ENCODE assay signal across 17 cellular contexts in the genomic region with DNA sequence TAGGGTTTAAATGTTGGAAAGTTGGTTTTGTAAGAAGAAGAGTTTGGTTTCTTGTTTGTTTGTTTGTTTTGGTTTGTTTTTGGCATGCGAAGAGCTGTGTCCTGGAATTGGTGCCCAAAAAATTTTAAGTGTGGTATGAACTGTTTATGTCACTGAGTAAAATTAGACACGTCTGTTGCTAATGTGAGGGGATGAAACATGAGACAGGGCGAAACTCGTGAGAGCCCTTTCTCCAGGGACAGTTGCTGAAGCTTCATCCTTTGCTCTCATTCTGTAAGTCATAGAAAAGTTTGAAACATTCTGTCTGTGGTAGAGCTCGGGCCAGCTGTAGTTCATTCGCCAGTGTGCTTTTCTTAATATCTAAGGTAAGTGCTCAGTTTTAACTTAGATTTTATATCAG. TPM values are rescaled to one million over a fixed set of nuclear protein-coding genes. Genes with fewer than 3 reads are reported as not detected.
"Had no signal": no experiment of that assay in that cellular context is flagged by ENCODE, and none has a peak within 500 bp of the region (broad histone marks: within the 10 kb centered on the region; RNA-seq: fewer than 3 reads in every experiment).

A gene with protein sequence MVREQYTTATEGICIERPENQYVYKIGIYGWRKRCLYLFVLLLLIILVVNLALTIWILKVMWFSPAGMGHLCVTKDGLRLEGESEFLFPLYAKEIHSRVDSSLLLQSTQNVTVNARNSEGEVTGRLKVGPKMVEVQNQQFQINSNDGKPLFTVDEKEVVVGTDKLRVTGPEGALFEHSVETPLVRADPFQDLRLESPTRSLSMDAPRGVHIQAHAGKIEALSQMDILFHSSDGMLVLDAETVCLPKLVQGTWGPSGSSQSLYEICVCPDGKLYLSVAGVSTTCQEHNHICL (plus strand): TSS at position 269 of the 400 bp plus-strand sequence. CDS start 22,716 bp downstream, outside the sequence.

- H3K4me3 Mint-ChIP-seq: activated CD4-positive, alpha-beta T cell treated with anti-CD3 and anti-CD28 coated beads, Interleukin-2, amount 10 ng/mL, durations not matched to agents 7 days and 5 days; activated naive CD4-positive, alpha-beta T cell treated with anti-CD3 and anti-CD28 coated beads for 36 hours; nephron progenitor cell; stimulated activated naive B cell treated with anti-CD40 and anti-IgM and Interleukin-4, amounts not matched to agents 10 μg/mL and 1 μg/mL and 100 μg/mL, for 72 hours had no signal

- H3K4me1 Mint-ChIP-seq: activated CD4-positive, alpha-beta T cell treated with anti-CD3 and anti-CD28 coated beads, Interleukin-2, amount 10 ng/mL, durations not matched to agents 7 days and 5 days; stimulated activated naive B cell treated with anti-CD40 and anti-IgM and Interleukin-4, amounts not matched to agents 10 μg/mL and 1 μg/mL and 100 μg/mL, for 72 hours had no signal

- H3K9me3 Mint-ChIP-seq: activated CD4-positive, alpha-beta T cell treated with anti-CD3 and anti-CD28 coated beads, Interleukin-2, amount 10 ng/mL, durations not matched to agents 7 days and 5 days; nephron progenitor cell had no signal

- H3K27me3 Mint-ChIP-seq: stimulated activated naive B cell treated with anti-CD40 and anti-IgM and Interleukin-4, amounts not matched to agents 10 μg/mL and 1 μg/mL and 100 μg/mL, for 72 hours had no signal

- ATAC-seq: stimulated activated naive B cell treated with anti-CD40 and anti-IgM and Interleukin-4, amounts not matched to agents 10 μg/mL and 1 μg/mL and 100 μg/mL, for 72 hours had no signal

- H3K27ac ChIP-seq: cardiac muscle cell, coronary artery, ovary, spleen, transverse colon had no signal

- H3K4me3 ChIP-seq: cardiac muscle cell, coronary artery, ovary, spleen, transverse colon had no signal

- DNase-seq: activated CD4-positive, alpha-beta T cell treated with anti-CD3 and anti-CD28 coated beads, Interleukin-2, amount 10 ng/mL, durations not matched to agents 7 days and 5 days; activated CD4-positive, CD25-positive, alpha-beta regulatory T cell; activated CD8-positive, alpha-beta memory T cell treated with anti-CD3 and anti-CD28 coated beads for 24 hours; activated naive CD4-positive, alpha-beta T cell treated with anti-CD3 and anti-CD28 coated beads for 36 hours; effector memory CD4-positive, alpha-beta T cell; nephron progenitor cell; ovary; spleen; stimulated activated CD4-positive, alpha-beta T cell treated with anti-CD3 and anti-CD28 coated beads, Interleukin-1b, Interleukin-23, amount 100 ng/mL, for 48 hours; stimulated activated naive B cell treated with anti-CD40 and anti-IgM and Interleukin-4, amounts not matched to agents 10 μg/mL and 1 μg/mL and 100 μg/mL, for 72 hours; substantia nigra; transverse colon had no signal

- H3K27ac Mint-ChIP-seq: activated CD4-positive, alpha-beta T cell treated with anti-CD3 and anti-CD28 coated beads, Interleukin-2, amount 10 ng/mL, durations not matched to agents 7 days and 5 days; activated naive CD4-positive, alpha-beta T cell treated with anti-CD3 and anti-CD28 coated beads for 36 hours; nephron progenitor cell; stimulated activated naive B cell treated with anti-CD40 and anti-IgM and Interleukin-4, amounts not matched to agents 10 μg/mL and 1 μg/mL and 100 μg/mL, for 72 hours had no signal

- H3K4me1 ChIP-seq: spleen, transverse colon had no signal

- H3K9me3 ChIP-seq: ovary, transverse colon had no signal

- H3K36me3 ChIP-seq: cardiac muscle cell, ovary, spleen, transverse colon had no signal

- H3K27me3 ChIP-seq: cardiac muscle cell, ovary, spleen, transverse colon had no signal

RNA-seq across cellular contexts. Expression of the gene that starts here (rescaled TPM):
- total RNA-seq: activated CD4-positive, alpha-beta T cell treated with anti-CD3 and anti-CD28 coated beads, Interleukin-2, amount 10 ng/mL, durations not matched to agents 7 days and 5 days; activated naive CD4-positive, alpha-beta T cell treated with anti-CD3 and anti-CD28 coated beads for 36 hours; glomerular endothelial cell; lung microvascular endothelial cell; spleen; T-helper 2 cell treated with Interferon-gamma antibody and Interleukin-4, amounts not matched to agents 100 ng/mL and 5 ng/mL, for 36 hours; transverse colon had no signal
- polyA plus RNA-seq: cardiac muscle cell, spleen had no signal
